In the genomic region with DNA sequence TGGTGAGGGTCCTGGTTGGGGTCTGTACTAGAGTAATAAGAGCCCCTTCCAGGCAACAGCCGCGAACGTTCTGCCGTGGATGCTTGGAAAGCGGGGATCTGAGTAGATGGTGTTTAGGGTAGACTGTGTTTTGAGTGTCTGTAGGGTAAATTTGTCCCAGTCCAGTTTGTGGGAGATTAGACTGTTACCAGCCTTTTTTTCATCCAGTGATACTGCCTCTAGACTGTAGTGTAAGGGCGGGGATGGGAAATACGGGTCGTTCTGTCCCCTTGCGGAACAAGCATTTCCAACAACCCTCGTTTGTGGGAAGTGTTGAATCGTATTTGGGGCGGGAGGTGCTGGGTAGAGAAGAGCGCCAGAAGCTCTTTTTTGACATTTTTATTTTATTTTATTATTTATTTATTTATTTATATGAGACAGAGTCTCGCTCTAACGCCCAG, we compare ENCODE assay signal across 8 cellular contexts. TPM values are rescaled to one million over a fixed set of nuclear protein-coding genes. Genes with fewer than 3 reads are reported as not detected.
DNase-seq lines count a peak whose midpoint lies in the region; ATAC-seq and TF ChIP-seq lines count a peak whose summit lies in the region.

No MANE protein-coding gene starts in this region.

- H3K27me3 ChIP-seq in WERI-Rb-1 (ENCODE audit: insufficient read depth, low read depth, severe bottlenecking) (no peaks in the 10 kb centered on the region), foreskin keratinocyte (no peaks in the 10 kb centered on the region), osteoblast (ENCODE audit: insufficient read depth, low read length) (no peaks in the 10 kb centered on the region)

- peak; percentile 2 for DNase-seq in DMS79 treated with DMSO at 0.1 percent for 48 hours (lab: John Stamatoyannopoulos, UW)
- no peak for DNase-seq in DMS79 (lab: John Stamatoyannopoulos, UW)
- DNase-seq in LoVo (ENCODE audit: low spot score) = peak; percentile 46
- DNase-seq in WERI-Rb-1 = peak; percentile 44
- DNase-seq in foreskin keratinocyte = no peak
- peak; percentile 76 for DNase-seq in osteoblast (ENCODE audit: insufficient read length, low spot score, missing footprints)

- H3K4me2 ChIP-seq in osteoblast (ENCODE audit: insufficient read depth, low read length) = peak overlapping the region; percentile 96

- H3K79me2 ChIP-seq in osteoblast (ENCODE audit: insufficient read depth, low read length) = peaks cover 75% of the 10 kb centered on the region

- no peaks in the 10 kb centered on the region for H3K9me3 ChIP-seq in WERI-Rb-1 (ENCODE audit: severe bottlenecking)
- no peaks in the 10 kb centered on the region for H3K9me3 ChIP-seq in osteoblast (ENCODE audit: low read depth, low read length)

- peaks cover 7% of the 10 kb centered on the region for H4K20me1 ChIP-seq in osteoblast (ENCODE audit: insufficient read depth, low read length)

- H3K4me3 ChIP-seq in WERI-Rb-1 (ENCODE audit: low read depth, low read length) (peak overlapping the region; percentile 99), osteoblast (ENCODE audit: insufficient read depth, low read length) (peak overlapping the region; percentile 100)

- H3K36me3 ChIP-seq in WERI-Rb-1 (peaks cover 35% of the 10 kb centered on the region), osteoblast (ENCODE audit: insufficient read depth, low read length) (peaks cover 13% of the 10 kb centered on the region)

- ATAC-seq in GM21526 (IDR thresholded peaks at IDR 0.05; ENCODE audit: low FRiP score, unreplicated experiment) = peak; percentile 20
- peak; percentile 20 for ATAC-seq in foreskin keratinocyte
- no peak for ATAC-seq in HG03565 (IDR thresholded peaks at IDR 0.05; ENCODE audit: unreplicated experiment)

- TF ChIP-seq CTCF in WERI-Rb-1 (IDR thresholded peaks at IDR 0.05; ENCODE audit: low read depth, low read length) (no peak), foreskin keratinocyte (conservative IDR thresholded peaks at IDR 0.05) (no peak), osteoblast (IDR thresholded peaks at IDR 0.05; ENCODE audit: extremely low read depth, low read depth, low read length) (no peak)

- H3K4me1 ChIP-seq in foreskin keratinocyte = no peaks in the 10 kb centered on the region
- peaks cover 17% of the 10 kb centered on the region for H3K4me1 ChIP-seq in osteoblast (ENCODE audit: insufficient read depth, low read length)

- H3K27ac ChIP-seq in WERI-Rb-1 (peak overlapping the region; percentile 95), foreskin keratinocyte (peak overlapping the region; percentile 89), osteoblast (ENCODE audit: low read depth, low read length) (peak overlapping the region; percentile 86)

- peak overlapping the region; percentile 100 for H2AFZ ChIP-seq in osteoblast (ENCODE audit: low read length)

RNA-seq across cellular contexts. Expression of gene HAUS2, which starts 0.4 kb away (rescaled TPM):
- total RNA-seq in foreskin keratinocyte (31.7 and 36.5 TPM in 2 replicates), osteoblast (18.5 and 20.6 TPM in 2 replicates)
- 18.1 and 23.5 TPM in 2 replicates for polyA plus RNA-seq in foreskin keratinocyte

RNA-seq across cellular contexts. Expression of gene LRRC57, which starts 0.5 kb away (rescaled TPM):
- total RNA-seq in foreskin keratinocyte (18.5 and 20.0 TPM in 2 replicates), osteoblast (16.3 and 17.4 TPM in 2 replicates)
- 7.6 and 8.4 TPM in 2 replicates for polyA plus RNA-seq in foreskin keratinocyte

RNA-seq across cellular contexts. Expression of gene STARD9, which starts 26.3 kb away (rescaled TPM):
- total RNA-seq in foreskin keratinocyte (2.2 TPM in 2 replicates), osteoblast (9.4 and 13.0 TPM in 2 replicates)
- 0.35 and 0.56 TPM in 2 replicates for polyA plus RNA-seq in foreskin keratinocyte

RNA-seq across cellular contexts. Expression of gene SNAP23, which starts 53.6 kb away (rescaled TPM):
- 65.6 and 78.7 TPM in 2 replicates for total RNA-seq in foreskin keratinocyte
- 37.4 and 39.0 TPM in 2 replicates for polyA plus RNA-seq in foreskin keratinocyte
- 81.4 and 87.5 TPM in 2 replicates for total RNA-seq in osteoblast

RNA-seq across cellular contexts. Expression of gene ZNF106, which starts 58.1 kb away (rescaled TPM):
- total RNA-seq in foreskin keratinocyte (55.1 and 56.6 TPM in 2 replicates), osteoblast (89.0 and 94.6 TPM in 2 replicates)
- 5.8 and 6.6 TPM in 2 replicates for polyA plus RNA-seq in foreskin keratinocyte

Comparison
In these comparisons a context has a peak if more than half of its experiments do, and no peak if none do; other contexts are left out.
1. DNase-seq: peak in DMS79 treated with DMSO at 0.1 percent for 48 hours (single experiment), LoVo (single experiment), WERI-Rb-1 (single experiment) and osteoblast (single experiment); none in DMS79 (single experiment) and foreskin keratinocyte (0 of 2).
2. Peak in every context shown above with its lines, with median percentiles within 50 percentile points of each other: H3K27ac ChIP-seq.